Comparison of ENCODE assay signal across 23 cellular contexts in genomic region chr11:11281626-11282025, GRCh38.
"Had no signal": no experiment of that assay in that cellular context is flagged by ENCODE, and none has a peak within 500 bp of the region (broad histone marks: within the 10 kb centered on the region; RNA-seq: fewer than 3 reads in every experiment).

No MANE protein-coding gene starts in this region.

- H3K27ac ChIP-seq: pancreas, prostate gland, spleen, stomach, testis, thyroid gland, transverse colon, upper lobe of right lung had no signal

- H3K9me3 ChIP-seq: pancreas, prostate gland, spleen, stomach, testis, thyroid gland, transverse colon, upper lobe of right lung had no signal

- DNase-seq: hippocampal formation; kidney glomerular epithelial cell; left cardiac atrium; naive B cell; nucleus accumbens; pancreas; posterior cingulate gyrus; retina; right cardiac atrium; small intestine; spleen; stimulated activated CD4-positive, alpha-beta T cell treated with anti-CD3 and anti-CD28 coated beads, Interleukin-4, amount 100 ng/mL, for 24 hours; stimulated activated naive B cell treated with anti-CD40 and anti-IgM and Interleukin-4, amounts not matched to agents 10 μg/mL and 1 μg/mL and 100 μg/mL, for 72 hours; stimulated activated naive CD8-positive, alpha-beta T cell treated with anti-CD3 and anti-CD28 coated beads, Interleukin-15, Interleukin-2, amounts not matched to agents 100 U/mL and 50 U/mL, for 24 hours; stomach; testis; thyroid gland; transverse colon; upper lobe of right lung had no signal

- ATAC-seq: left cardiac atrium; left lobe of liver; pancreas; sciatic nerve; stimulated activated naive B cell treated with anti-CD40 and anti-IgM and Interleukin-4, amounts not matched to agents 10 μg/mL and 1 μg/mL and 100 μg/mL, for 72 hours; stimulated activated naive CD8-positive, alpha-beta T cell treated with anti-CD3 and anti-CD28 coated beads, Interleukin-15, Interleukin-2, amounts not matched to agents 100 U/mL and 50 U/mL, for 24 hours; upper lobe of right lung had no signal

- H3K27me3 ChIP-seq: pancreas, stomach, testis, thyroid gland, transverse colon, upper lobe of right lung had no signal

- H3K4me1 ChIP-seq: pancreas, prostate gland, spleen, testis had no signal

- H3K36me3 ChIP-seq: pancreas, prostate gland, spleen, stomach, thyroid gland, transverse colon, upper lobe of right lung had no signal

- H3K4me3 ChIP-seq: lung, pancreas, prostate gland, spleen, stomach, testis, thyroid gland, transverse colon, upper lobe of right lung had no signal
